In genomic region chr7:158366916-158367633, GRCh38 we compare ENCODE assay signal across 20 cellular contexts.
"Had no signal": no experiment of that assay in that cellular context is flagged by ENCODE, and none has a peak within 500 bp of the region (broad histone marks: within the 10 kb centered on the region; RNA-seq: fewer than 3 reads in every experiment).

No MANE protein-coding gene starts in this region.

- H3K27ac ChIP-seq: brain microvascular endothelial cell, esophagus muscularis mucosa, hepatocyte, right lobe of liver, stomach, suprapubic skin, transverse colon, uterus had no signal

- H3K27me3 ChIP-seq: brain microvascular endothelial cell, hepatocyte, right lobe of liver, suprapubic skin, transverse colon, uterus had no signal

- H3K36me3 ChIP-seq: brain microvascular endothelial cell, esophagus muscularis mucosa, right lobe of liver, stomach, suprapubic skin, transverse colon, uterus had no signal

- H3K9me3 ChIP-seq: esophagus muscularis mucosa, mucosa of descending colon, right lobe of liver, stomach, suprapubic skin, transverse colon, uterus had no signal

- H3K4me3 ChIP-seq: esophagus muscularis mucosa, hepatocyte, mucosa of descending colon, right lobe of liver, stomach, suprapubic skin, transverse colon, uterus had no signal

- H3K4me1 ChIP-seq: esophagus muscularis mucosa, right lobe of liver, stomach, suprapubic skin, transverse colon, uterus had no signal

- DNase-seq: activated CD4-positive, alpha-beta memory T cell treated with anti-CD3 and anti-CD28 coated beads, Interleukin-2, amount 10 ng/mL, durations not matched to agents 7 days and 5 days; activated CD4-positive, alpha-beta T cell treated with anti-CD3 and anti-CD28 coated beads for 48 hours; activated CD4-positive, CD25-positive, alpha-beta regulatory T cell; activated gamma-delta T cell treated with Interleukin-2 at 50 U/mL for 16 hours; activated T-cell treated with anti-CD3 and anti-CD28 coated beads, Interleukin-2, amount 50 U/mL, for 72 hours; brain microvascular endothelial cell; glutamatergic neuron; kidney glomerular epithelial cell; mucosa of descending colon; small intestine; stimulated activated CD4-positive, alpha-beta T cell treated with anti-CD3 and anti-CD28 coated beads, Interleukin-15, amount 100 ng/mL, for 24 hours; stomach; SW 1271; T-helper 17 cell; transverse colon; uterus had no signal
